ENCODE assay signal across 32 cellular contexts in genomic region chr18:62862451-62862850, GRCh38.
"Had no signal": no experiment of that assay in that cellular context is flagged by ENCODE, and none has a peak within 500 bp of the region (broad histone marks: within the 10 kb centered on the region; RNA-seq: fewer than 3 reads in every experiment).

No MANE protein-coding gene starts in this region.

- H3K4me2 ChIP-seq: smooth muscle cell had no signal

- H3K27ac Mint-ChIP-seq: activated CD4-positive, alpha-beta memory T cell treated with anti-CD3 and anti-CD28 coated beads, Interleukin-2, amount 10 ng/mL, durations not matched to agents 7 days and 5 days; activated CD4-positive, alpha-beta T cell treated with anti-CD3 and anti-CD28 coated beads, Interleukin-2, amount 10 ng/mL, durations not matched to agents 7 days and 5 days; activated naive CD4-positive, alpha-beta T cell treated with anti-CD3 and anti-CD28 coated beads, Interleukin-2, amount 50 U/mL, for 24 hours; activated naive CD8-positive, alpha-beta T cell treated with anti-CD3 and anti-CD28 coated beads, Interleukin-2, amount 50 U/mL, for 24 hours; activated T-helper 2 cell treated with anti-CD3 and anti-CD28 coated beads, Interferon-gamma antibody, Interleukin-2, Interleukin-4, amounts not matched to agents 10 μg/mL and 5 μg/mL and 100 μg/mL, durations not matched to agents 14 hours and 24 hours and 36 hours; immature natural killer cell; mesothelial cell of epicardium; naive thymus-derived CD4-positive, alpha-beta T cell; stimulated activated memory B cell treated with anti-CD40 and anti-IgM and Interleukin-4, amounts not matched to agents 10 μg/mL and 1 μg/mL and 100 μg/mL, for 72 hours; type B pancreatic cell had no signal

- ATAC-seq: activated naive CD8-positive, alpha-beta T cell treated with anti-CD3 and anti-CD28 coated beads, Interleukin-2, amount 50 U/mL, for 24 hours; heart left ventricle; naive thymus-derived CD4-positive, alpha-beta T cell; psoas muscle; stimulated activated memory B cell treated with anti-CD40 and anti-IgM and Interleukin-4, amounts not matched to agents 10 μg/mL and 1 μg/mL and 100 μg/mL, for 72 hours; stimulated activated naive CD8-positive, alpha-beta T cell treated with anti-CD3 and anti-CD28 coated beads, Interleukin-15, amount 100 ng/mL, for 72 hours had no signal

- H3K4me3 Mint-ChIP-seq: activated CD4-positive, alpha-beta memory T cell treated with anti-CD3 and anti-CD28 coated beads, Interleukin-2, amount 10 ng/mL, durations not matched to agents 7 days and 5 days; activated CD4-positive, alpha-beta T cell treated with anti-CD3 and anti-CD28 coated beads, Interleukin-2, amount 10 ng/mL, durations not matched to agents 7 days and 5 days; activated naive CD4-positive, alpha-beta T cell treated with anti-CD3 and anti-CD28 coated beads, Interleukin-2, amount 50 U/mL, for 24 hours; activated naive CD8-positive, alpha-beta T cell treated with anti-CD3 and anti-CD28 coated beads, Interleukin-2, amount 50 U/mL, for 24 hours; central memory CD8-positive, alpha-beta T cell; immature natural killer cell; mesothelial cell of epicardium; naive thymus-derived CD4-positive, alpha-beta T cell; neural crest cell; stimulated activated memory B cell treated with anti-CD40 and anti-IgM and Interleukin-4, amounts not matched to agents 10 μg/mL and 1 μg/mL and 100 μg/mL, for 72 hours; stimulated activated naive CD8-positive, alpha-beta T cell treated with anti-CD3 and anti-CD28 coated beads, Interleukin-15, amount 100 ng/mL, for 72 hours; type B pancreatic cell had no signal

- H3K4me3 ChIP-seq: colonic mucosa, heart left ventricle, psoas muscle, sigmoid colon, smooth muscle cell, uterus had no signal

- H3K36me3 ChIP-seq: colonic mucosa, heart left ventricle, uterus had no signal

- DNase-seq: activated CD4-positive, alpha-beta memory T cell treated with anti-CD3 and anti-CD28 coated beads, Interleukin-2, amount 10 ng/mL, durations not matched to agents 7 days and 5 days; activated CD4-positive, alpha-beta T cell treated with anti-CD3 and anti-CD28 coated beads for 1 hour; activated CD4-positive, alpha-beta T cell treated with anti-CD3 and anti-CD28 coated beads, Interleukin-2, amount 10 ng/mL, durations not matched to agents 7 days and 5 days; activated naive CD8-positive, alpha-beta T cell treated with anti-CD3 and anti-CD28 coated beads, Interleukin-2, amount 50 U/mL, for 24 hours; activated T-cell treated with anti-CD3 and anti-CD28 coated beads, Interleukin-2, amount 50 U/mL, for 48 hours; amygdala; colonic mucosa; effector CD8-positive, alpha-beta T cell; erythroblast; heart left ventricle; hypothalamus; immature natural killer cell; naive thymus-derived CD4-positive, alpha-beta T cell; occipital lobe; psoas muscle; sigmoid colon; stimulated activated CD4-positive, alpha-beta T cell treated with anti-CD3 and anti-CD28 coated beads, Interleukin-1b, Interleukin-23, amount 100 ng/mL, for 48 hours; stimulated activated CD4-positive, alpha-beta T cell treated with anti-CD3 and anti-CD28 coated beads, Interleukin-4, amount 100 ng/mL, for 4 hours; stimulated activated CD8-positive, alpha-beta memory T cell treated with anti-CD3 and anti-CD28 coated beads, Interleukin-4, amount 100 ng/mL, for 48 hours; stimulated activated naive CD8-positive, alpha-beta T cell treated with anti-CD3 and anti-CD28 coated beads, Interleukin-15, amount 100 ng/mL, for 72 hours; substantia nigra; uterus; WERI-Rb-1 had no signal

- H2AFZ ChIP-seq: parathyroid adenoma had no signal

- H3K4me1 ChIP-seq: colonic mucosa, psoas muscle, sigmoid colon, uterus had no signal

- H3K79me2 ChIP-seq: parathyroid adenoma had no signal

- H3K9me3 ChIP-seq: colonic mucosa, heart left ventricle, psoas muscle, sigmoid colon, uterus had no signal

- H3K4me1 Mint-ChIP-seq: activated naive CD8-positive, alpha-beta T cell treated with anti-CD3 and anti-CD28 coated beads, Interleukin-2, amount 50 U/mL, for 24 hours; central memory CD8-positive, alpha-beta T cell; stimulated activated memory B cell treated with anti-CD40 and anti-IgM and Interleukin-4, amounts not matched to agents 10 μg/mL and 1 μg/mL and 100 μg/mL, for 72 hours had no signal

- H3K27me3 Mint-ChIP-seq: activated CD4-positive, alpha-beta memory T cell treated with anti-CD3 and anti-CD28 coated beads, Interleukin-2, amount 10 ng/mL, durations not matched to agents 7 days and 5 days; activated CD4-positive, alpha-beta T cell treated with anti-CD3 and anti-CD28 coated beads, Interleukin-2, amount 10 ng/mL, durations not matched to agents 7 days and 5 days; activated naive CD4-positive, alpha-beta T cell treated with anti-CD3 and anti-CD28 coated beads, Interleukin-2, amount 50 U/mL, for 24 hours; activated naive CD8-positive, alpha-beta T cell treated with anti-CD3 and anti-CD28 coated beads, Interleukin-2, amount 50 U/mL, for 24 hours; central memory CD8-positive, alpha-beta T cell; naive thymus-derived CD4-positive, alpha-beta T cell; stimulated activated memory B cell treated with anti-CD40 and anti-IgM and Interleukin-4, amounts not matched to agents 10 μg/mL and 1 μg/mL and 100 μg/mL, for 72 hours; stimulated activated naive CD8-positive, alpha-beta T cell treated with anti-CD3 and anti-CD28 coated beads, Interleukin-15, amount 100 ng/mL, for 72 hours; type B pancreatic cell had no signal

- H3K9me3 Mint-ChIP-seq: activated CD4-positive, alpha-beta memory T cell treated with anti-CD3 and anti-CD28 coated beads, Interleukin-2, amount 10 ng/mL, durations not matched to agents 7 days and 5 days; activated CD4-positive, alpha-beta T cell treated with anti-CD3 and anti-CD28 coated beads, Interleukin-2, amount 10 ng/mL, durations not matched to agents 7 days and 5 days; activated naive CD4-positive, alpha-beta T cell treated with anti-CD3 and anti-CD28 coated beads, Interleukin-2, amount 50 U/mL, for 24 hours; activated naive CD8-positive, alpha-beta T cell treated with anti-CD3 and anti-CD28 coated beads, Interleukin-2, amount 50 U/mL, for 24 hours; activated T-helper 2 cell treated with anti-CD3 and anti-CD28 coated beads, Interferon-gamma antibody, Interleukin-2, Interleukin-4, amounts not matched to agents 10 μg/mL and 5 μg/mL and 100 μg/mL, durations not matched to agents 14 hours and 24 hours and 36 hours; central memory CD8-positive, alpha-beta T cell; immature natural killer cell; mesothelial cell of epicardium; naive thymus-derived CD4-positive, alpha-beta T cell; neural crest cell; stimulated activated memory B cell treated with anti-CD40 and anti-IgM and Interleukin-4, amounts not matched to agents 10 μg/mL and 1 μg/mL and 100 μg/mL, for 72 hours; stimulated activated naive CD8-positive, alpha-beta T cell treated with anti-CD3 and anti-CD28 coated beads, Interleukin-15, amount 100 ng/mL, for 72 hours; type B pancreatic cell had no signal

- H3K27ac ChIP-seq: colonic mucosa, heart left ventricle, parathyroid adenoma, psoas muscle, sigmoid colon, uterus, WERI-Rb-1 had no signal
